ENCODE assay signal across 21 cellular contexts in genomic region chr2:107263596-107264090, GRCh38.
"Had no signal": no experiment of that assay in that cellular context is flagged by ENCODE, and none has a peak within 500 bp of the region (broad histone marks: within the 10 kb centered on the region; RNA-seq: fewer than 3 reads in every experiment).

No MANE protein-coding gene starts in this region.

- H3K27ac ChIP-seq: esophagus muscularis mucosa, prostate gland, sigmoid colon, stomach, testis, upper lobe of right lung had no signal

- ATAC-seq: activated naive CD8-positive, alpha-beta T cell treated with anti-CD3 and anti-CD28 coated beads, Interleukin-2, amount 50 U/mL, for 24 hours; activated T-helper 17 cell treated with anti-CD3 and anti-CD28 coated beads, Interleukin-2, amount 50 U/mL, for 72 hours; natural killer cell treated with Interleukin-12 subunit alpha and Interleukin-12 subunit beta and Interleukin-15 and Interleukin-18, amount 100 ng/mL, for 72 hours; upper lobe of right lung had no signal

- DNase-seq: activated CD4-positive, alpha-beta T cell treated with anti-CD3 and anti-CD28 coated beads, Interleukin-2, amount 50 U/mL, for 4 hours; activated CD4-positive, CD25-positive, alpha-beta regulatory T cell treated with anti-CD3 and anti-CD28 coated beads, Interleukin-2, amount 50 U/mL, for 72 hours; activated naive CD4-positive, alpha-beta T cell treated with anti-CD3 and anti-CD28 coated beads for 36 hours; activated naive CD8-positive, alpha-beta T cell treated with anti-CD3 and anti-CD28 coated beads, Interleukin-2, amount 50 U/mL, for 24 hours; aorta; cortex of kidney; effector CD4-positive, alpha-beta T cell; hypothalamus; kidney; mesendoderm; occipital lobe; sigmoid colon; stimulated activated CD4-positive, alpha-beta T cell treated with anti-CD3 and anti-CD28 coated beads, Interleukin-1b, Interleukin-23, amount 100 ng/mL, for 48 hours; stomach; T1000; testis; upper lobe of right lung had no signal

- H3K4me1 ChIP-seq: esophagus muscularis mucosa, prostate gland, sigmoid colon, stomach, testis, upper lobe of right lung had no signal

- H3K27me3 ChIP-seq: esophagus muscularis mucosa, sigmoid colon, stomach, testis, upper lobe of right lung had no signal

- FAIRE-seq: kidney had no signal

- H3K36me3 ChIP-seq: esophagus muscularis mucosa, prostate gland, sigmoid colon, stomach, upper lobe of right lung had no signal

- H3K9me3 ChIP-seq: esophagus muscularis mucosa, prostate gland, sigmoid colon, stomach, testis, upper lobe of right lung had no signal

- H3K4me3 ChIP-seq: esophagus muscularis mucosa, prostate gland, sigmoid colon, stomach, testis, upper lobe of right lung had no signal
